ENCODE assay signal across 14 cellular contexts in genomic region chr6:133814797-133815196, GRCh38.
DNase-seq lines count a peak whose midpoint lies in the region; ATAC-seq and TF ChIP-seq lines count a peak whose summit lies in the region.
"Had no signal": no experiment of that assay in that cellular context is flagged by ENCODE, and none has a peak within 500 bp of the region (broad histone marks: within the 10 kb centered on the region; RNA-seq: fewer than 3 reads in every experiment).

No MANE protein-coding gene starts in this region.

- no peak for ATAC-seq in GM18520 (IDR thresholded peaks at IDR 0.05; ENCODE audit: unreplicated experiment)

- H3K9me3 Mint-ChIP-seq in HFFc6 = peaks cover 9% of the 10 kb centered on the region; the same call in 1 of the 2 replicates
- H3K9me3 Mint-ChIP-seq: activated T-helper 1 cell treated with anti-CD3 and anti-CD28 coated beads, Interleukin-12 subunit alpha, Interleukin-12 subunit beta, Interleukin-2, Interleukin-4 antibody, amounts not matched to agents 30 ng/mL and 10 ng/mL and 1 ng/mL, durations not matched to agents 14 hours and 24 hours and 36 hours; T-helper 1 cell treated with Interleukin-12 subunit alpha and Interleukin-12 subunit beta and Interleukin-4 antibody, amounts not matched to agents 30 μg/mL and 1 μg/mL, for 36 hours had no signal

- peak overlapping the region; percentile 35 for H3K27ac Mint-ChIP-seq in HFFc6
- H3K27ac Mint-ChIP-seq: activated T-helper 1 cell treated with anti-CD3 and anti-CD28 coated beads, Interleukin-12 subunit alpha, Interleukin-12 subunit beta, Interleukin-2, Interleukin-4 antibody, amounts not matched to agents 30 ng/mL and 10 ng/mL and 1 ng/mL, durations not matched to agents 14 hours and 24 hours and 36 hours; T-helper 1 cell treated with Interleukin-12 subunit alpha and Interleukin-12 subunit beta and Interleukin-4 antibody, amounts not matched to agents 30 μg/mL and 1 μg/mL, for 36 hours had no signal

- no peak for TF ChIP-seq CTCF in HFFc6 (IDR thresholded peaks at IDR 0.05)

- H3K27me3 Mint-ChIP-seq in HFFc6 (ENCODE audit: insufficient read depth) = no peaks in the 10 kb centered on the region; the same call in none of the 2 replicates

- H3K4me1 Mint-ChIP-seq in HFFc6 (ENCODE audit: low read depth) = peaks cover 14% of the 10 kb centered on the region

- H3K36me3 Mint-ChIP-seq in HFFc6 (ENCODE audit: low read depth) = peaks cover 4% of the 10 kb centered on the region; the same call in 1 of the 2 replicates

- H3K4me3 Mint-ChIP-seq in HFFc6 = no peak overlapping the region
- H3K4me3 Mint-ChIP-seq: activated T-helper 1 cell treated with anti-CD3 and anti-CD28 coated beads, Interleukin-12 subunit alpha, Interleukin-12 subunit beta, Interleukin-2, Interleukin-4 antibody, amounts not matched to agents 30 ng/mL and 10 ng/mL and 1 ng/mL, durations not matched to agents 14 hours and 24 hours and 36 hours; T-helper 1 cell treated with Interleukin-12 subunit alpha and Interleukin-12 subunit beta and Interleukin-4 antibody, amounts not matched to agents 30 μg/mL and 1 μg/mL, for 36 hours had no signal

- DNase-seq in Ammon's horn (ENCODE audit: low spot score) (peak; percentile 9), HFFc6 (peak; percentile 44), amniotic stem cell (lab: John Stamatoyannopoulos, UW) (peak; percentile 17), kidney glomerular epithelial cell (lab: John Stamatoyannopoulos, UW) (peak; percentile 49), Kasumi-1 (lab: John Stamatoyannopoulos, UW) (no peak), NCI-H146 (lab: John Stamatoyannopoulos, UW) (no peak), amygdala (lab: John Stamatoyannopoulos, UW) (no peak)
- DNase-seq: NCI-H1105 treated with DMSO at 0.1 percent for 48 hours; NK-92 treated with Interleukin-12 subunit alpha and Interleukin-12 subunit beta, amount 100 ng/mL, for 24 hours; spleen; stimulated activated naive CD4-positive, alpha-beta T cell treated with Interleukin-2 at 50 U/mL for 16 hours had no signal

Comparison
In these comparisons a context has a peak if more than half of its experiments do, and no peak if none do; other contexts are left out.
1. DNase-seq: peak in Ammon's horn (single experiment), HFFc6 (single experiment), amniotic stem cell (single experiment) and kidney glomerular epithelial cell (single experiment); none in Kasumi-1 (0 of 2), NCI-H146 (single experiment) and amygdala (0 of 56).